ENCODE assay signal across 8 cellular contexts in genomic region chr11:64778473-64779298, GRCh38. TPM values are rescaled to one million over a fixed set of nuclear protein-coding genes. Genes with fewer than 3 reads are reported as not detected.
DNase-seq lines count a peak whose midpoint lies in the region; ATAC-seq, FAIRE-seq and TF ChIP-seq lines count a peak whose summit lies in the region.

Gene SF1 (minus strand): TSS chr11:64778542. CDS start chr11:64778392, 150 bp downstream.

- H3K36me3 ChIP-seq in BE2C (peaks cover 39% of the 10 kb centered on the region), colonic mucosa (peaks cover 14% of the 10 kb centered on the region)

- DNase-seq in BE2C: peak; percentile 95
- peak; percentile 92 for DNase-seq in GM19239 (ENCODE audit: insufficient read length, low spot score)
- peak; percentile 96 for DNase-seq in NCI-H524 treated with DMSO at 0.1 percent for 48 hours (lab: John Stamatoyannopoulos, UW)
- DNase-seq in activated CD4-positive, alpha-beta T cell treated with anti-CD3 and anti-CD28 coated beads for 4 hours: peak; percentile 98 to 99
- peak; percentile 99 for DNase-seq in colonic mucosa
- DNase-seq in kidney tubule cell (ENCODE audit: low spot score): peak; percentile 100
- peak; percentile 94 to 98 (median 97) for DNase-seq in stimulated activated CD4-positive, alpha-beta T cell treated with anti-CD3 and anti-CD28 coated beads, Interleukin-1b, Interleukin-23, amount 100 ng/mL, for 24 hours (ENCODE audit: low read depth in 4 of 4, low spot score in 1 of 4)

- H3K4me3 ChIP-seq in BE2C (ENCODE audit: low read depth, low read length): peak within 1 kb of the TSS; percentile 87
- peak within 1 kb of the TSS; percentile 72 for H3K4me3 ChIP-seq in colonic mucosa

- H3K4me1 ChIP-seq in BE2C (no peaks in the 10 kb centered on the region; the same call in 1 of the 2 replicates), colonic mucosa (peaks cover 9% of the 10 kb centered on the region)

- H3K27ac ChIP-seq in colonic mucosa: peak within 1 kb of the TSS; percentile 96

- H3K27me3 ChIP-seq in BE2C: no peaks in the 10 kb centered on the region
- no peaks in the 10 kb centered on the region for H3K27me3 ChIP-seq in colonic mucosa

- H3K9ac ChIP-seq in colonic mucosa (ENCODE audit: low read depth in 2 of 2, low read length in 2 of 2): peak within 1 kb of the TSS; percentile 78 to 97

- peak; percentile 62 for ATAC-seq in HG03457 (IDR thresholded peaks at IDR 0.05; ENCODE audit: unreplicated experiment)

- H3K9me3 ChIP-seq in BE2C: no peaks in the 10 kb centered on the region
- no peaks in the 10 kb centered on the region for H3K9me3 ChIP-seq in colonic mucosa

- intact Hi-C loops in colonic mucosa (cut with DNase I): no loop called here

- FAIRE-seq in GM19239 (lab: Jason Lieb, UNC): peak; percentile 97

- no peak for TF ChIP-seq CTCF in BE2C (IDR thresholded peaks at IDR 0.05; ENCODE audit: low read depth, low read length)
- TF ChIP-seq CTCF in colonic mucosa (IDR thresholded peaks at IDR 0.05): no peak

RNA-seq across cellular contexts. Expression of gene SF1, which starts in this region (rescaled TPM):
- polyA plus RNA-seq in BE2C (2012; ENCODE audit: insufficient read depth, insufficient read length, low read depth): 276 TPM
- 100 to 1,000 TPM; 164 to 220 TPM for total RNA-seq in colonic mucosa

Comparison
In these comparisons a context has a peak if more than half of its experiments do, and no peak if none do; other contexts are left out.
1. Peak in every context shown above with its lines: DNase-seq, ATAC-seq, H3K4me3 ChIP-seq and H3K27ac ChIP-seq.